In genomic region chr1:227541129-227541528, GRCh38 we compare ENCODE assay signal across 10 cellular contexts. TPM values are rescaled to one million over a fixed set of nuclear protein-coding genes. Genes with fewer than 3 reads are reported as not detected.
DNase-seq lines count a peak whose midpoint lies in the region; ATAC-seq and TF ChIP-seq lines count a peak whose summit lies in the region.
"Had no signal": no experiment of that assay in that cellular context is flagged by ENCODE, and none has a peak within 500 bp of the region (broad histone marks: within the 10 kb centered on the region; RNA-seq: fewer than 3 reads in every experiment).

No MANE protein-coding gene starts in this region.

- TF ChIP-seq CTCF in neural crest cell (conservative IDR thresholded peaks at IDR 0.05), result no peak

- H3K9me3 Mint-ChIP-seq in activated naive CD8-positive, alpha-beta T cell treated with anti-CD3 and anti-CD28 coated beads, Interleukin-2, amount 50 U/mL, for 24 hours, result peaks cover 6% of the 10 kb centered on the region
- no peaks in the 10 kb centered on the region for H3K9me3 Mint-ChIP-seq in neural crest cell

- no peak for ATAC-seq in activated naive CD8-positive, alpha-beta T cell treated with anti-CD3 and anti-CD28 coated beads, Interleukin-2, amount 50 U/mL, for 24 hours
- ATAC-seq in GM19397 (IDR thresholded peaks at IDR 0.05; ENCODE audit: unreplicated experiment), result no peak
- no peak for ATAC-seq in HG02852 (IDR thresholded peaks at IDR 0.05; ENCODE audit: unreplicated experiment)

- peak overlapping the region; percentile 48 for H3K4me3 Mint-ChIP-seq in activated naive CD8-positive, alpha-beta T cell treated with anti-CD3 and anti-CD28 coated beads, Interleukin-2, amount 50 U/mL, for 24 hours
- H3K4me3 Mint-ChIP-seq in neural crest cell, result peak overlapping the region; percentile 73

- H3K27me3 Mint-ChIP-seq in activated naive CD8-positive, alpha-beta T cell treated with anti-CD3 and anti-CD28 coated beads, Interleukin-2, amount 50 U/mL, for 24 hours, result peaks cover 2% of the 10 kb centered on the region
- no peaks in the 10 kb centered on the region for H3K27me3 Mint-ChIP-seq in neural crest cell (ENCODE audit: low read depth)

- H3F3A ChIP-seq in GM23248 (ENCODE audit: insufficient read depth), result no peaks in the 10 kb centered on the region

- H3K27ac ChIP-seq in BLaER1, result no peak overlapping the region
- H3K27ac ChIP-seq in GM23248, result no peak overlapping the region
- H3K27ac ChIP-seq: KMS-11 had no signal

- in situ Hi-C loops in GM23248 (cut with MboI), result no loop called here

- no peaks in the 10 kb centered on the region for H3K36me3 ChIP-seq in BLaER1
- H3K36me3 ChIP-seq in GM23248 (ENCODE audit: low read depth), result no peaks in the 10 kb centered on the region

- H3K9ac ChIP-seq in BLaER1, result no peak overlapping the region
- no peak overlapping the region for H3K9ac ChIP-seq in GM23248
- H3K9ac ChIP-seq: KMS-11 had no signal

- no peaks in the 10 kb centered on the region for H3K9me2 ChIP-seq in GM23248 (ENCODE audit: insufficient read depth)

- no peaks in the 10 kb centered on the region for H3K27me3 ChIP-seq in BLaER1
- H3K27me3 ChIP-seq in GM23248 (replicated peaks; ENCODE audit: insufficient read depth), result no peaks in the 10 kb centered on the region

- DNase-seq in GM23248, result no peak
- DNase-seq in activated naive CD8-positive, alpha-beta T cell treated with anti-CD3 and anti-CD28 coated beads, Interleukin-2, amount 50 U/mL, for 24 hours, result no peak
- no peak for DNase-seq in neural crest cell (ENCODE audit: low read depth, low spot score)
- no peak for DNase-seq in KG1 (lab: John Stamatoyannopoulos, UW)
- DNase-seq: NCI-H1436, NCI-H526 treated with DMSO at 0.1 percent for 48 hours had no signal

- peak overlapping the region; percentile 78; the same call in 1 of the 2 replicates for H3K4me3 ChIP-seq in BLaER1
- no peak overlapping the region for H3K4me3 ChIP-seq in GM23248

- no peaks in the 10 kb centered on the region for H4K20me1 ChIP-seq in BLaER1
- H4K20me1 ChIP-seq in GM23248 (ENCODE audit: insufficient read depth), result no peaks in the 10 kb centered on the region

- H3K4me1 Mint-ChIP-seq in activated naive CD8-positive, alpha-beta T cell treated with anti-CD3 and anti-CD28 coated beads, Interleukin-2, amount 50 U/mL, for 24 hours, result peaks cover 5% of the 10 kb centered on the region
- H3K4me1 Mint-ChIP-seq in neural crest cell, result peaks cover 10% of the 10 kb centered on the region

- H3K36me3 Mint-ChIP-seq in activated naive CD8-positive, alpha-beta T cell treated with anti-CD3 and anti-CD28 coated beads, Interleukin-2, amount 50 U/mL, for 24 hours (ENCODE audit: low read depth), result no peaks in the 10 kb centered on the region
- peaks cover 2% of the 10 kb centered on the region for H3K36me3 Mint-ChIP-seq in neural crest cell (ENCODE audit: low read depth)

- H2AFZ ChIP-seq in GM23248, result no peak overlapping the region

- H3K4me2 ChIP-seq in BLaER1 (peak overlapping the region; percentile 93; the same call in 1 of the 2 replicates), GM23248 (ENCODE audit: unreplicated experiment) (peak overlapping the region; percentile 59)
- H3K4me2 ChIP-seq: KMS-11 had no signal

- H3K27ac Mint-ChIP-seq in activated naive CD8-positive, alpha-beta T cell treated with anti-CD3 and anti-CD28 coated beads, Interleukin-2, amount 50 U/mL, for 24 hours, result no peak overlapping the region
- H3K27ac Mint-ChIP-seq in neural crest cell (ENCODE audit: unreplicated experiment), result no peak overlapping the region

- 87 to 92% methylated on average over 5 of the region's 5 CpGs for WGBS in GM23248 (ENCODE audit: low coverage in 1 of 2, low lambda C conversion rate in 2 of 2, missing lambda C conversion rate in 2 of 2), 2 experiments

- H3K4me1 ChIP-seq in BLaER1 (peaks cover 23% of the 10 kb centered on the region), GM23248 (ENCODE audit: insufficient read depth) (no peaks in the 10 kb centered on the region)

- peaks cover 4% of the 10 kb centered on the region; the same call in 1 of the 2 replicates for H3K9me3 ChIP-seq in BLaER1
- H3K9me3 ChIP-seq in GM23248 (ENCODE audit: low read depth), result no peaks in the 10 kb centered on the region

- no peaks in the 10 kb centered on the region for H3K79me2 ChIP-seq in GM23248 (ENCODE audit: insufficient read depth)

RNA-seq across cellular contexts. Expression of gene ZNF678, which starts 22.2 kb away (rescaled TPM):
- total RNA-seq in GM23248 (2014; rRNA removed; shearing (Covaris generic)), result 1.7 and 1.8 TPM in 2 replicates
- 0.70 and 0.86 TPM in 2 replicates for polyA plus RNA-seq in GM23248 (2016; fragmentation: Nextera tagmentation; extraction: Ambion mirVana)
- total RNA-seq in neural crest cell, result 26.6 and 29.9 TPM in 2 replicates
